8 cellular contexts compared by ENCODE assay signal in the genomic region with DNA sequence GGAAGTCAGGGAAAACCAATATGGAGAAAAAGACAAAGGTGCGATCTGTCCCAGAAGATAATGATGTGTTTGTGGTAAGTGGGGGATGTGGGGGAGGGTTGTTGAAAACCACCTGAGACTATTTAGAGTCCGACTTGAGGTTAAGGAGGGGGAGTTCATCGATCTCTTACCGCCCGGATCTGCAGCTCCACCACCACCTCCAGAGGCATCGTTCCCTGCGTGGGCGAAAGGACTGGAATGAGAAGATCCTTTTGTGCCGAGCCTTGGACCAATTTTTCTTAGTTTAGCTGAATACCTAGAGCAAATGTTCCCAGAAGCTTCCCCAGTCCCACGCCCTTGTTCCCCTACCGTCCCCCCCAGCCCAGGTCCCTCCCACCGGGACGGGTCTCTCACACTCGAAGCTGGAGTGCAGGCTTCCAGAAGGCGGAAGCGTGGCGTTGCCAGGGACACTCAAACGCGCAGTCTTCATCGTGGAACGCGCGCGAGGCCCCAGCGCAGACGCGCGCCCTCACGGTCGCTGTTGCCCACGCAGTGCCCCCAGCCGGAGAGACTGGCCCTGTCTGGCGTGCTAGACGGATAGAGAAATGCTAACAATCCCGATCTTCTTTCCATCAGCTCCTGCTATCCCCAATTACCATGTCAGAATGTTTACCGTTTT. TPM values are rescaled to one million over a fixed set of nuclear protein-coding genes. Genes with fewer than 3 reads are reported as not detected.
DNase-seq lines count a peak whose midpoint lies in the region; ATAC-seq and TF ChIP-seq lines count a peak whose summit lies in the region.

A gene with protein sequence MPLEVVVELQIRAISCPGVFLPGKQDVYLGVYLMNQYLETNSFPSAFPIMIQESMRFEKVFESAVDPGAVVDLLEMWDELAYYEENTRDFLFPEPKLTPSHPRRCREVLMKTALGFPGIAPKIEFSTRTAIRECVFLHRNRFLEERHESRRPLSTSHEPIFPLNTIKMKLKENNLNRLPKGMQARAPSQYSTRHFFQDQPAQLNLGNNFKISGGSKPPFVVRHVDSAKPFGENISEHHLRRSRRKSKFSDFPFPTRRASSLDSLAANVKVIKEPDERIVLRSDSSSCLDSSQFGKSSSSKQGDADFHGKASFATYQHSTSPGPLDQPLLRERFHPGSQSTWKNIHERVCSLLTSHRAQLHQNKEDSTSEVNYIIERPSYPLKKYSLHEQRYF (minus strand): TSS at position 439 of the 658 bp plus-strand sequence. CDS start 230 bp downstream, at position 209.

- no peaks in the 10 kb centered on the region for H3K36me3 ChIP-seq in spleen

- DNase-seq in NCI-H524 (lab: John Stamatoyannopoulos, UW) = peak; percentile 39 to 73
- DNase-seq in NCI-H524 treated with DMSO at 0.1 percent for 48 hours (lab: John Stamatoyannopoulos, UW) = no peak
- peak; percentile 23 for DNase-seq in NCI-H1694 (lab: John Stamatoyannopoulos, UW)
- DNase-seq in activated CD4-positive, CD25-positive, alpha-beta regulatory T cell treated with anti-CD3 and anti-CD28 coated beads, Interleukin-2, amount 50 U/mL, for 72 hours = peak; percentile 39
- peak; percentile 44 for DNase-seq in kidney glomerular epithelial cell (lab: John Stamatoyannopoulos, UW)
- peak; percentile 91 for DNase-seq in spleen

- WGBS in spleen, 5 donors = 1 to 10% (median 3%) methylated on average over 31 to 36 of the region's 36 CpGs

- no peaks in the 10 kb centered on the region for H3K9me3 ChIP-seq in spleen

- ATAC-seq in HG03469 (IDR thresholded peaks at IDR 0.05; ENCODE audit: unreplicated experiment) = no peak

- peak within 1 kb of the TSS; percentile 75 for H3K27ac ChIP-seq in cingulate gyrus (ENCODE audit: low read depth, low read length)
- H3K27ac ChIP-seq in spleen = peak within 1 kb of the TSS in 7 of 8 donors; percentile 9 to 66 (median 56)

- intact Hi-C loops in spleen (cut with DNase I; ENCODE audit: low total_unique reads) = loop anchor here (10.0 kb wide), 1 partner anchor 319 kb away; the partner anchor contains the start of gene JAK2

- H3K4me1 ChIP-seq in spleen = peaks cover 27 to 59% (median 50%) of the 10 kb centered on the region in 6 donors

- peak within 1 kb of the TSS; percentile 14 to 68 (median 35) for H3K4me3 ChIP-seq in spleen

- TF ChIP-seq CTCF in spleen (IDR thresholded peaks at IDR 0.05 in 8 of 11, conservative IDR thresholded peaks at IDR 0.05 in 3 of 11) = peak in 1 of 11 experiments; percentile 14

- no peak for TF ChIP-seq POLR2A in spleen (IDR thresholded peaks at IDR 0.05)

- H3K27me3 ChIP-seq in spleen (replicated peaks in 1 of 7) = peaks cover 0 to 9% (median 0%) of the 10 kb centered on the region in 7 donors

RNA-seq across cellular contexts. Expression of the gene that starts here (rescaled TPM):
- 1 to 10 TPM in 6 of 7 donors, under 1 TPM in 1; 0.32 to 5.7 (median 1.6) TPM for total RNA-seq in spleen
- polyA plus RNA-seq in spleen = under 1 TPM; 0.35 to 0.67 (median 0.57) TPM
